ENCODE assay signal across 18 cellular contexts in genomic region chr7:95479992-95480624, GRCh38.
DNase-seq lines count a peak whose midpoint lies in the region; ATAC-seq lines count a peak whose summit lies in the region.
"Had no signal": no experiment of that assay in that cellular context is flagged by ENCODE, and none has a peak within 500 bp of the region (broad histone marks: within the 10 kb centered on the region; RNA-seq: fewer than 3 reads in every experiment).

No MANE protein-coding gene starts in this region.

- ATAC-seq in GM18517 (IDR thresholded peaks at IDR 0.05; ENCODE audit: unreplicated experiment), result peak; percentile 66
- peak; percentile 74 for ATAC-seq in GM21360 (IDR thresholded peaks at IDR 0.05; ENCODE audit: unreplicated experiment)
- peak; percentile 79 for ATAC-seq in HG02885 (IDR thresholded peaks at IDR 0.05; ENCODE audit: poor library complexity, unreplicated experiment)
- peak; percentile 55 for ATAC-seq in HG03575 (IDR thresholded peaks at IDR 0.05; ENCODE audit: extremely low read depth, insufficient number of reproducible peaks, low FRiP score, unreplicated experiment)
- ATAC-seq: left lung; natural killer cell; stimulated activated naive CD8-positive, alpha-beta T cell treated with anti-CD3 and anti-CD28 coated beads, Interleukin-15, Interleukin-2, amounts not matched to agents 100 U/mL and 50 U/mL, for 24 hours had no signal

- intact Hi-C loops in head of caudate nucleus (cut with DNase I), result loop anchor here (5.0 to 10.0 kb wide), 2 partner anchors 123 to 275 kb away; no protein-coding TSS in a partner anchor

- no peak for DNase-seq in head of caudate nucleus
- DNase-seq in stimulated activated CD4-positive, alpha-beta T cell treated with anti-CD3 and anti-CD28 coated beads, Interleukin-2, amount 100 ng/mL, for 24 hours, result no peak
- DNase-seq in stimulated activated naive CD4-positive, alpha-beta T cell (lab: John Stamatoyannopoulos, UW), result no peak
- no peak for DNase-seq in effector CD4-positive, alpha-beta T cell
- DNase-seq: activated CD8-positive, alpha-beta memory T cell treated with anti-CD3 and anti-CD28 coated beads for 24 hours; activated naive CD4-positive, alpha-beta T cell; DMS 273 treated with DMSO at 0.1 percent for 48 hours; dorsolateral prefrontal cortex; H7; left lung; natural killer cell; NCI-H187 treated with DMSO at 0.1 percent for 48 hours; stimulated activated CD4-positive, alpha-beta T cell treated with anti-CD3 and anti-CD28 coated beads, Interleukin-4, amount 100 ng/mL, for 4 hours; stimulated activated naive CD8-positive, alpha-beta T cell treated with anti-CD3 and anti-CD28 coated beads, Interleukin-15, Interleukin-2, amounts not matched to agents 100 U/mL and 50 U/mL, for 24 hours had no signal
